ENCODE assay signal across 15 cellular contexts in genomic region chr7:78350926-78351325, GRCh38.
A peak's percentile ranks its signal among the peaks of the same experiment; 100 is the strongest.
DNase-seq lines count a peak whose midpoint lies in the region; ATAC-seq, FAIRE-seq and TF ChIP-seq lines count a peak whose summit lies in the region.
"Had no signal": no experiment of that assay in that cellular context is flagged by ENCODE, and none has a peak within 500 bp of the region (broad histone marks: within the 10 kb centered on the region; RNA-seq: fewer than 3 reads in every experiment).

No MANE protein-coding gene starts in this region.

- no peak for FAIRE-seq in pancreas (lab: Jason Lieb, UNC)
- FAIRE-seq: A204.1, H54 had no signal

- H3K4me3 ChIP-seq in body of pancreas (no peak overlapping the region), pancreas (no peak overlapping the region)
- H3K4me3 ChIP-seq: GM23248 had no signal

- DNase-seq in DMS53 treated with DMSO at 0.1 percent for 48 hours (lab: John Stamatoyannopoulos, UW; ENCODE audit: unreplicated experiment) = peak; percentile 25
- peak; percentile 86 for DNase-seq in NCI-H69 (lab: John Stamatoyannopoulos, UW)
- DNase-seq in body of pancreas = no peak
- DNase-seq in pancreas = no peak
- DNase-seq in natural killer cell = no peak
- DNase-seq in SIG-M5 (lab: John Stamatoyannopoulos, UW) = no peak
- DNase-seq: C1 segment of cervical spinal cord; CD4-positive, alpha-beta T cell; GF-D8; GM23248 had no signal

- no peaks in the 10 kb centered on the region for H3K36me3 ChIP-seq in body of pancreas (replicated peaks in 1 of 2; ENCODE audit: insufficient read depth in 1 of 2, low read depth in 2 of 2)
- H3K36me3 ChIP-seq in pancreas = no peaks in the 10 kb centered on the region

- intact Hi-C loops in body of pancreas (cut with DNase I) = no loop called here
- intact Hi-C loops in pancreas (cut with DNase I) = no loop called here
- intact Hi-C loops in natural killer cell (cut with micrococcal nuclease) = no loop called here

- no peak overlapping the region for H3K4me3 Mint-ChIP-seq in natural killer cell
- H3K4me3 Mint-ChIP-seq: B cell; CD4-positive, alpha-beta T cell had no signal

- ATAC-seq in body of pancreas = peak; percentile 65
- ATAC-seq in pancreas = peak; percentile 56 to 85 (median 79)
- ATAC-seq in natural killer cell = no peak
- ATAC-seq in GM19455 (IDR thresholded peaks at IDR 0.05; ENCODE audit: unreplicated experiment) = no peak
- ATAC-seq: HCT116 had no signal

- no peaks in the 10 kb centered on the region for H3K36me3 Mint-ChIP-seq in natural killer cell

- H3K9me3 ChIP-seq in body of pancreas (no peaks in the 10 kb centered on the region), pancreas (no peaks in the 10 kb centered on the region)

- H3K27me3 Mint-ChIP-seq in natural killer cell (ENCODE audit: low read depth in 2 of 2) = no peaks in the 10 kb centered on the region
- H3K27me3 Mint-ChIP-seq: B cell; CD4-positive, alpha-beta T cell had no signal

- no peak for TF ChIP-seq CTCF in body of pancreas (IDR thresholded peaks at IDR 0.05)
- TF ChIP-seq CTCF in pancreas (IDR thresholded peaks at IDR 0.05) = no peak
- TF ChIP-seq CTCF in natural killer cell (IDR thresholded peaks at IDR 0.05) = no peak

- peaks cover 0 to 5% of the 10 kb centered on the region in 2 donors for H3K9me3 Mint-ChIP-seq in natural killer cell
- H3K9me3 Mint-ChIP-seq: CD4-positive, alpha-beta T cell had no signal

- H3K4me1 ChIP-seq in body of pancreas = peaks cover 23% of the 10 kb centered on the region
- H3K4me1 ChIP-seq in pancreas = no peaks in the 10 kb centered on the region

- no peak overlapping the region for H3K27ac ChIP-seq in body of pancreas
- H3K27ac ChIP-seq in pancreas = no peak overlapping the region
- H3K27ac ChIP-seq: GM23248 had no signal

- TF ChIP-seq POLR2A in body of pancreas (IDR thresholded peaks at IDR 0.05) = no peak

- H3K4me1 Mint-ChIP-seq in natural killer cell = no peaks in the 10 kb centered on the region
- H3K4me1 Mint-ChIP-seq: B cell had no signal

- no peaks in the 10 kb centered on the region for H3K27me3 ChIP-seq in body of pancreas
- no peaks in the 10 kb centered on the region for H3K27me3 ChIP-seq in pancreas

- 22 to 25% methylated on average over 3 of the region's 3 CpGs for WGBS in body of pancreas, 2 donors
- WGBS in pancreas, 2 donors = 24 to 26% methylated on average over 3 of the region's 3 CpGs

- H3K27ac Mint-ChIP-seq in natural killer cell = no peak overlapping the region
- H3K27ac Mint-ChIP-seq: B cell; CD4-positive, alpha-beta T cell had no signal

Comparison
In these comparisons a context has a peak if more than half of its experiments do, and no peak if none do; other contexts are left out.
1. DNase-seq: peak in DMS53 treated with DMSO at 0.1 percent for 48 hours (single experiment) and NCI-H69 (single experiment); none in body of pancreas (0 of 4), pancreas (0 of 6), natural killer cell (single experiment) and SIG-M5 (single experiment).
2. ATAC-seq: peak in body of pancreas (single experiment) and pancreas (4 of 4); none in natural killer cell (0 of 3) and GM19455 (single experiment).